ENCODE assay signal across 22 cellular contexts in genomic region chr3:176523114-176523513, GRCh38.
"Had no signal": no experiment of that assay in that cellular context is flagged by ENCODE, and none has a peak within 500 bp of the region (broad histone marks: within the 10 kb centered on the region; RNA-seq: fewer than 3 reads in every experiment).

No MANE protein-coding gene starts in this region.

- H3K4me3 Mint-ChIP-seq: memory B cell; natural killer cell treated with Interleukin-12 subunit alpha and Interleukin-12 subunit beta and Interleukin-15 and Interleukin-18, amount 100 ng/mL, for 72 hours had no signal

- DNase-seq: cortex of kidney; dorsolateral prefrontal cortex; effector CD8-positive, alpha-beta T cell; heart right ventricle; hypothalamus; islet precursor cell; left ventricle myocardium inferior; lower lobe of right lung; midbrain; occipital lobe; pancreas; right cardiac atrium; small intestine; stimulated activated CD4-positive, alpha-beta T cell treated with anti-CD3 and anti-CD28 coated beads, Interleukin-12 subunit alpha, Interleukin-12 subunit beta, amount 100 ng/mL, for 4 hours; stimulated activated naive CD4-positive, alpha-beta T cell; stomach; substantia nigra; transverse colon had no signal

- H3K9me3 ChIP-seq: left ventricle myocardium inferior, lower lobe of right lung, pancreas, stomach, thoracic aorta, transverse colon had no signal

- H3K27me3 ChIP-seq: dorsolateral prefrontal cortex, heart right ventricle, pancreas, stomach, transverse colon had no signal

- ATAC-seq: heart right ventricle; lower lobe of right lung; natural killer cell treated with Interleukin-12 subunit alpha and Interleukin-12 subunit beta and Interleukin-15 and Interleukin-18, amount 100 ng/mL, for 72 hours; pancreas; right cardiac atrium had no signal

- H3K27me3 Mint-ChIP-seq: memory B cell; natural killer cell treated with Interleukin-12 subunit alpha and Interleukin-12 subunit beta and Interleukin-15 and Interleukin-18, amount 100 ng/mL, for 72 hours; progenitor cell of endocrine pancreas had no signal

- H3K4me3 ChIP-seq: dorsolateral prefrontal cortex, heart right ventricle, left ventricle myocardium inferior, lower lobe of right lung, pancreas, stomach, thoracic aorta, transverse colon had no signal

- H3K27ac ChIP-seq: dorsolateral prefrontal cortex, heart right ventricle, left ventricle myocardium inferior, lower lobe of right lung, pancreas, stomach, thoracic aorta, transverse colon had no signal

- H3K4me1 ChIP-seq: heart right ventricle, left ventricle myocardium inferior, lower lobe of right lung, pancreas, stomach, transverse colon had no signal

- H3K36me3 Mint-ChIP-seq: memory B cell; natural killer cell treated with Interleukin-12 subunit alpha and Interleukin-12 subunit beta and Interleukin-15 and Interleukin-18, amount 100 ng/mL, for 72 hours had no signal

- H3K36me3 ChIP-seq: heart right ventricle, left ventricle myocardium inferior, lower lobe of right lung, pancreas, stomach, thoracic aorta, transverse colon had no signal

- H3K27ac Mint-ChIP-seq: memory B cell; natural killer cell treated with Interleukin-12 subunit alpha and Interleukin-12 subunit beta and Interleukin-15 and Interleukin-18, amount 100 ng/mL, for 72 hours; progenitor cell of endocrine pancreas had no signal

- H3K4me1 Mint-ChIP-seq: memory B cell had no signal
